ENCODE assay signal across 21 cellular contexts in genomic region chr11:84965484-84965883, GRCh38.
"Had no signal": no experiment of that assay in that cellular context is flagged by ENCODE, and none has a peak within 500 bp of the region (broad histone marks: within the 10 kb centered on the region; RNA-seq: fewer than 3 reads in every experiment).

No MANE protein-coding gene starts in this region.

- DNase-seq: activated B cell treated with CpG ODN at 0.5 μM for 24 hours; activated CD4-positive, alpha-beta T cell treated with anti-CD3 and anti-CD28 coated beads for 36 hours; activated CD4-positive, alpha-beta T cell treated with anti-CD3 and anti-CD28 coated beads, Interleukin-2, amount 50 U/mL, for 4 hours; activated CD8-positive, alpha-beta memory T cell treated with anti-CD3 and anti-CD28 coated beads, Interleukin-2, amount 50 U/mL, for 48 hours; activated naive CD4-positive, alpha-beta T cell treated with anti-CD3 and anti-CD28 coated beads, Interleukin-2, amount 10 ng/mL, durations not matched to agents 7 days and 5 days; activated T-cell treated with anti-CD3 and anti-CD28 coated beads, Interleukin-2, amount 50 U/mL, for 48 hours; amygdala; body of pancreas; heart right ventricle; lower lobe of right lung; naive thymus-derived CD4-positive, alpha-beta T cell; retina; spleen; stimulated activated CD4-positive, alpha-beta T cell treated with anti-CD3 and anti-CD28 coated beads, Interleukin-4, amount 100 ng/mL, for 1 hour; stimulated activated naive CD4-positive, alpha-beta T cell treated with Interleukin-2 at 50 U/mL for 16 hours; T-helper 1 cell; upper lobe of left lung had no signal

- H3K4me3 Mint-ChIP-seq: activated B cell treated with CpG ODN at 0.5 μM for 24 hours; activated CD4-positive, alpha-beta T cell treated with anti-CD3 and anti-CD28 coated beads for 36 hours; activated naive CD4-positive, alpha-beta T cell treated with anti-CD3 and anti-CD28 coated beads, Interleukin-2, amount 10 ng/mL, durations not matched to agents 7 days and 5 days; naive thymus-derived CD4-positive, alpha-beta T cell had no signal

- H3K27ac Mint-ChIP-seq: activated B cell treated with CpG ODN at 0.5 μM for 24 hours; activated CD4-positive, alpha-beta T cell treated with anti-CD3 and anti-CD28 coated beads for 36 hours; activated naive CD4-positive, alpha-beta T cell treated with anti-CD3 and anti-CD28 coated beads, Interleukin-2, amount 10 ng/mL, durations not matched to agents 7 days and 5 days; naive thymus-derived CD4-positive, alpha-beta T cell; progenitor cell of endocrine pancreas had no signal

- H3K27me3 ChIP-seq: body of pancreas, cardiac muscle cell, heart right ventricle, spleen, upper lobe of left lung had no signal

- H3K27ac ChIP-seq: body of pancreas, cardiac muscle cell, heart right ventricle, lower lobe of right lung, spleen, thoracic aorta, upper lobe of left lung had no signal

- ATAC-seq: activated CD4-positive, alpha-beta T cell treated with anti-CD3 and anti-CD28 coated beads for 36 hours; body of pancreas; heart right ventricle; left lobe of liver; lower lobe of right lung; naive thymus-derived CD4-positive, alpha-beta T cell had no signal

- H3K4me1 Mint-ChIP-seq: activated B cell treated with CpG ODN at 0.5 μM for 24 hours; activated CD4-positive, alpha-beta T cell treated with anti-CD3 and anti-CD28 coated beads for 36 hours; activated naive CD4-positive, alpha-beta T cell treated with anti-CD3 and anti-CD28 coated beads, Interleukin-2, amount 10 ng/mL, durations not matched to agents 7 days and 5 days; naive thymus-derived CD4-positive, alpha-beta T cell had no signal

- H3K27me3 Mint-ChIP-seq: activated B cell treated with CpG ODN at 0.5 μM for 24 hours; activated CD4-positive, alpha-beta T cell treated with anti-CD3 and anti-CD28 coated beads for 36 hours; activated naive CD4-positive, alpha-beta T cell treated with anti-CD3 and anti-CD28 coated beads, Interleukin-2, amount 10 ng/mL, durations not matched to agents 7 days and 5 days; naive thymus-derived CD4-positive, alpha-beta T cell; progenitor cell of endocrine pancreas had no signal

- H3K4me1 ChIP-seq: body of pancreas, heart right ventricle, lower lobe of right lung, spleen, upper lobe of left lung had no signal

- H3K36me3 Mint-ChIP-seq: activated naive CD4-positive, alpha-beta T cell treated with anti-CD3 and anti-CD28 coated beads, Interleukin-2, amount 10 ng/mL, durations not matched to agents 7 days and 5 days; naive thymus-derived CD4-positive, alpha-beta T cell had no signal

- H3K36me3 ChIP-seq: cardiac muscle cell, heart right ventricle, lower lobe of right lung, spleen, thoracic aorta, upper lobe of left lung had no signal

- H3K4me3 ChIP-seq: body of pancreas, cardiac muscle cell, heart right ventricle, lower lobe of right lung, spleen, thoracic aorta, upper lobe of left lung had no signal
